ENCODE assay signal across 18 cellular contexts in genomic region chr13:30078059-30078458, GRCh38.
"Had no signal": no experiment of that assay in that cellular context is flagged by ENCODE, and none has a peak within 500 bp of the region (broad histone marks: within the 10 kb centered on the region; RNA-seq: fewer than 3 reads in every experiment).

No MANE protein-coding gene starts in this region.

- DNase-seq: activated CD4-positive, alpha-beta T cell treated with anti-CD3 and anti-CD28 coated beads, Interleukin-2, amount 50 U/mL, for 4 hours; activated gamma-delta T cell treated with Interleukin-2 at 50 U/mL for 16 hours; activated T-cell treated with anti-CD3 and anti-CD28 coated beads for 4 hours; effector CD4-positive, alpha-beta T cell; heart right ventricle; immature natural killer cell; kidney glomerular epithelial cell; left ventricle myocardium superior; mesenchymal stem cell; naive thymus-derived CD4-positive, alpha-beta T cell; stimulated activated naive CD4-positive, alpha-beta T cell treated with Interleukin-2 at 50 U/mL for 16 hours; tibial artery had no signal

- H3K4me1 ChIP-seq: gastroesophageal sphincter, heart right ventricle, tibial artery had no signal

- H3K9me3 ChIP-seq: tibial artery had no signal

- H3K27me3 ChIP-seq: gastroesophageal sphincter, heart right ventricle, tibial artery had no signal

- H3K36me3 ChIP-seq: gastroesophageal sphincter, heart right ventricle, tibial artery had no signal

- FAIRE-seq: bronchial epithelial cell, TTC549, urothelium cell line had no signal

- H3K4me3 ChIP-seq: gastroesophageal sphincter, heart right ventricle, tibial artery had no signal

- H3K27ac ChIP-seq: gastroesophageal sphincter, heart right ventricle, tibial artery had no signal

- ATAC-seq: activated naive CD4-positive, alpha-beta T cell treated with anti-CD3 and anti-CD28 coated beads, Interleukin-2, amount 50 U/mL, for 72 hours; esophagus mucosa; gastroesophageal sphincter; left ventricle myocardium superior; naive thymus-derived CD4-positive, alpha-beta T cell had no signal
